ENCODE assay signal across 1 cellular context in the genomic region with DNA sequence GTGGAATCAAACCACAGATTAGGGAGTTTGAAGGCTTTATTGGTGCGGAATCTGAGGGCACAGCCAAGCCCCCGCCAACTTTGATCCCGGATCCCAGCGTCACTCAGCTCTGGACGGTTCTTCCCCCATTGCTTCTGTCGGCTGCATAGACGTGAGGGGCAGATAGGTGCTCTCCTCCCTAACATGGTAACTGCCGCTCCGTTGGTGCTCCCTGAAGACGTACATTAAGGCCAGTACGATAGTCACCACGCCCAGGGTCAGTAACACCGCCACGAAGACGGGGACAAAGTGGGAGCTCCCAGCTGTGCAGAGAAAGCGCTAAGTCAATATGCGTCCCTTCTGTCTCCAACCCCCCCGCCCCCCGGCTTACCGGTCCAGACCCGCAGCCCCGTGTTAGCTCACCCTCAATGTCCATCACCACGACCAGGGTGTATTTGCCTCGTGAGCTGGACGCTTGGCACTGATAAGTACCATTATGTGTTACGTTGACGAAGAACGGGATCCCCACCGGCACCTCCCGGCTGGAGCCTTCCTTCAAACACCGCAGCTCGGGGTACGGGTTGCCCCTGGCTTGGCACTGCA.
TF ChIP-seq lines count a peak whose summit lies in the region.

No MANE protein-coding gene starts in this region.

TF ChIP-seq in HepG2, 621 proteins besides CTCF, POLR2A, EP300 and RAD21 (continued from another document and continues in another):
- TF ChIP-seq MYPOP (CRISPR knock-in tag; IDR thresholded peaks at IDR 0.05) (no peak), SUZ12 (IDR thresholded peaks at IDR 0.05; ENCODE audit: low read depth, low read length) (no peak), ZMYM4 (CRISPR knock-in tag; IDR thresholded peaks at IDR 0.05) (peak; percentile 4; the same call in 1 of the 2 replicates), NR0B2 (CRISPR knock-in tag; IDR thresholded peaks at IDR 0.05) (no peak), TMF1 (CRISPR knock-in tag; IDR thresholded peaks at IDR 0.05; ENCODE audit: low read depth) (0 out of 2 replicates have a peak, but pooled peaks have one; percentile 36), CBFB (CRISPR knock-in tag; IDR thresholded peaks at IDR 0.05) (0 out of 2 replicates have a peak, but pooled peaks have one; percentile 5), NR2F2 (IDR thresholded peaks at IDR 0.05; ENCODE audit: borderline replicate concordance, low read depth) (no peak), NFE2 (CRISPR knock-in tag; IDR thresholded peaks at IDR 0.05) (no peak), ZBTB21 (CRISPR knock-in tag; IDR thresholded peaks at IDR 0.05) (no peak), ZNF136 (CRISPR knock-in tag; IDR thresholded peaks at IDR 0.05; ENCODE audit: low read depth) (no peak), HNF1B (CRISPR knock-in tag; IDR thresholded peaks at IDR 0.05) (no peak), TOE1 (CRISPR knock-in tag; IDR thresholded peaks at IDR 0.05) (no peak), CHD2 (IDR thresholded peaks at IDR 0.05; ENCODE audit: low read depth, low read length) (no peak), SRF (IDR thresholded peaks at IDR 0.05; ENCODE audit: low read depth, low read length) (no peak), ZNF18 (CRISPR knock-in tag; IDR thresholded peaks at IDR 0.05; ENCODE audit: insufficient replicate concordance) (no peak), KDM5A (IDR thresholded peaks at IDR 0.05; ENCODE audit: borderline replicate concordance, low read length) (no peak; the same call in 1 of the 2 replicates), HMG20B (CRISPR knock-in tag; conservative IDR thresholded peaks at IDR 0.05) (no peak), ASH2L (IDR thresholded peaks at IDR 0.05; ENCODE audit: insufficient read length, low read depth, low read length) (no peak), ARHGAP35 (CRISPR knock-in tag; IDR thresholded peaks at IDR 0.05; ENCODE audit: borderline replicate concordance) (no peak), NFKBIZ (CRISPR knock-in tag; IDR thresholded peaks at IDR 0.05) (no peak), ZNF343 (CRISPR knock-in tag; IDR thresholded peaks at IDR 0.05) (no peak), ZNF704 (CRISPR knock-in tag; IDR thresholded peaks at IDR 0.05; ENCODE audit: borderline replicate concordance) (no peak), NRL (CRISPR knock-in tag; IDR thresholded peaks at IDR 0.05; ENCODE audit: borderline replicate concordance) (0 out of 2 replicates have a peak, but pooled peaks have one; percentile 4), ATM (IDR thresholded peaks at IDR 0.05; ENCODE audit: borderline replicate concordance) (no peak), AKAP8 (CRISPR knock-in tag; IDR thresholded peaks at IDR 0.05) (no peak; the same call in 1 of the 2 replicates), MLLT10 (CRISPR knock-in tag; IDR thresholded peaks at IDR 0.05) (no peak), ZNF557 (CRISPR knock-in tag; IDR thresholded peaks at IDR 0.05) (0 out of 2 replicates have a peak, but pooled peaks have one; percentile 49), ARNT (IDR thresholded peaks at IDR 0.05) (no peak), ZZZ3 (CRISPR knock-in tag; IDR thresholded peaks at IDR 0.05; ENCODE audit: borderline replicate concordance) (no peak), BCL6 (CRISPR knock-in tag; IDR thresholded peaks at IDR 0.05) (no peak), ZNF777 (CRISPR knock-in tag; IDR thresholded peaks at IDR 0.05) (peak; percentile 89), ZBTB39 (CRISPR knock-in tag; IDR thresholded peaks at IDR 0.05) (0 out of 2 replicates have a peak, but pooled peaks have one; percentile 5)
- TF ChIP-seq, protein P1, sequence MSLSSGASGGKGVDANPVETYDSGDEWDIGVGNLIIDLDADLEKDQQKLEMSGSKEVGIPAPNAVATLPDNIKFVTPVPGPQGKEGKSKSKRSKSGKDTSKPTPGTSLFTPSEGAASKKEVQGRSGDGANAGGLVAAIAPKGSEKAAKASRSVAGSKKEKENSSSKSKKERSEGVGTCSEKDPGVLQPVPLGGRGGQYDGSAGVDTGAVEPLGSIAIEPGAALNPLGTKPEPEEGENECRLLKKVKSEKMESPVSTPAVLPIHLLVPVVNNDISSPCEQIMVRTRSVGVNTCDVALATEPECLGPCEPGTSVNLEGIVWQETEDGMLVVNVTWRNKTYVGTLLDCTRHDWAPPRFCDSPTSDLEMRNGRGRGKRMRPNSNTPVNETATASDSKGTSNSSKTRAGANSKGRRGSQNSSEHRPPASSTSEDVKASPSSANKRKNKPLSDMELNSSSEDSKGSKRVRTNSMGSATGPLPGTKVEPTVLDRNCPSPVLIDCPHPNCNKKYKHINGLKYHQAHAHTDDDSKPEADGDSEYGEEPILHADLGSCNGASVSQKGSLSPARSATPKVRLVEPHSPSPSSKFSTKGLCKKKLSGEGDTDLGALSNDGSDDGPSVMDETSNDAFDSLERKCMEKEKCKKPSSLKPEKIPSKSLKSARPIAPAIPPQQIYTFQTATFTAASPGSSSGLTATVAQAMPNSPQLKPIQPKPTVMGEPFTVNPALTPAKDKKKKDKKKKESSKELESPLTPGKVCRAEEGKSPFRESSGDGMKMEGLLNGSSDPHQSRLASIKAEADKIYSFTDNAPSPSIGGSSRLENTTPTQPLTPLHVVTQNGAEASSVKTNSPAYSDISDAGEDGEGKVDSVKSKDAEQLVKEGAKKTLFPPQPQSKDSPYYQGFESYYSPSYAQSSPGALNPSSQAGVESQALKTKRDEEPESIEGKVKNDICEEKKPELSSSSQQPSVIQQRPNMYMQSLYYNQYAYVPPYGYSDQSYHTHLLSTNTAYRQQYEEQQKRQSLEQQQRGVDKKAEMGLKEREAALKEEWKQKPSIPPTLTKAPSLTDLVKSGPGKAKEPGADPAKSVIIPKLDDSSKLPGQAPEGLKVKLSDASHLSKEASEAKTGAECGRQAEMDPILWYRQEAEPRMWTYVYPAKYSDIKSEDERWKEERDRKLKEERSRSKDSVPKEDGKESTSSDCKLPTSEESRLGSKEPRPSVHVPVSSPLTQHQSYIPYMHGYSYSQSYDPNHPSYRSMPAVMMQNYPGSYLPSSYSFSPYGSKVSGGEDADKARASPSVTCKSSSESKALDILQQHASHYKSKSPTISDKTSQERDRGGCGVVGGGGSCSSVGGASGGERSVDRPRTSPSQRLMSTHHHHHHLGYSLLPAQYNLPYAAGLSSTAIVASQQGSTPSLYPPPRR (CRISPR knock-in tag; IDR thresholded peaks at IDR 0.05; ENCODE audit: borderline replicate concordance) = no peak
- TF ChIP-seq, protein P2, sequence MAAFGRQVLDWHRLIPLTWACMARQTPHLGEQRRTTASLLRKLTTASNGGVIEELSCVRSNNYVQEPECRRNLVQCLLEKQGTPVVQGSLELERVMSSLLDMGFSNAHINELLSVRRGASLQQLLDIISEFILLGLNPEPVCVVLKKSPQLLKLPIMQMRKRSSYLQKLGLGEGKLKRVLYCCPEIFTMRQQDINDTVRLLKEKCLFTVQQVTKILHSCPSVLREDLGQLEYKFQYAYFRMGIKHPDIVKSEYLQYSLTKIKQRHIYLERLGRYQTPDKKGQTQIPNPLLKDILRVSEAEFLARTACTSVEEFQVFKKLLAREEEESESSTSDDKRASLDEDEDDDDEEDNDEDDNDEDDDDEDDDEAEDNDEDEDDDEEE (CRISPR knock-in tag; IDR thresholded peaks at IDR 0.05) = no peak
- TF ChIP-seq, protein P3, sequence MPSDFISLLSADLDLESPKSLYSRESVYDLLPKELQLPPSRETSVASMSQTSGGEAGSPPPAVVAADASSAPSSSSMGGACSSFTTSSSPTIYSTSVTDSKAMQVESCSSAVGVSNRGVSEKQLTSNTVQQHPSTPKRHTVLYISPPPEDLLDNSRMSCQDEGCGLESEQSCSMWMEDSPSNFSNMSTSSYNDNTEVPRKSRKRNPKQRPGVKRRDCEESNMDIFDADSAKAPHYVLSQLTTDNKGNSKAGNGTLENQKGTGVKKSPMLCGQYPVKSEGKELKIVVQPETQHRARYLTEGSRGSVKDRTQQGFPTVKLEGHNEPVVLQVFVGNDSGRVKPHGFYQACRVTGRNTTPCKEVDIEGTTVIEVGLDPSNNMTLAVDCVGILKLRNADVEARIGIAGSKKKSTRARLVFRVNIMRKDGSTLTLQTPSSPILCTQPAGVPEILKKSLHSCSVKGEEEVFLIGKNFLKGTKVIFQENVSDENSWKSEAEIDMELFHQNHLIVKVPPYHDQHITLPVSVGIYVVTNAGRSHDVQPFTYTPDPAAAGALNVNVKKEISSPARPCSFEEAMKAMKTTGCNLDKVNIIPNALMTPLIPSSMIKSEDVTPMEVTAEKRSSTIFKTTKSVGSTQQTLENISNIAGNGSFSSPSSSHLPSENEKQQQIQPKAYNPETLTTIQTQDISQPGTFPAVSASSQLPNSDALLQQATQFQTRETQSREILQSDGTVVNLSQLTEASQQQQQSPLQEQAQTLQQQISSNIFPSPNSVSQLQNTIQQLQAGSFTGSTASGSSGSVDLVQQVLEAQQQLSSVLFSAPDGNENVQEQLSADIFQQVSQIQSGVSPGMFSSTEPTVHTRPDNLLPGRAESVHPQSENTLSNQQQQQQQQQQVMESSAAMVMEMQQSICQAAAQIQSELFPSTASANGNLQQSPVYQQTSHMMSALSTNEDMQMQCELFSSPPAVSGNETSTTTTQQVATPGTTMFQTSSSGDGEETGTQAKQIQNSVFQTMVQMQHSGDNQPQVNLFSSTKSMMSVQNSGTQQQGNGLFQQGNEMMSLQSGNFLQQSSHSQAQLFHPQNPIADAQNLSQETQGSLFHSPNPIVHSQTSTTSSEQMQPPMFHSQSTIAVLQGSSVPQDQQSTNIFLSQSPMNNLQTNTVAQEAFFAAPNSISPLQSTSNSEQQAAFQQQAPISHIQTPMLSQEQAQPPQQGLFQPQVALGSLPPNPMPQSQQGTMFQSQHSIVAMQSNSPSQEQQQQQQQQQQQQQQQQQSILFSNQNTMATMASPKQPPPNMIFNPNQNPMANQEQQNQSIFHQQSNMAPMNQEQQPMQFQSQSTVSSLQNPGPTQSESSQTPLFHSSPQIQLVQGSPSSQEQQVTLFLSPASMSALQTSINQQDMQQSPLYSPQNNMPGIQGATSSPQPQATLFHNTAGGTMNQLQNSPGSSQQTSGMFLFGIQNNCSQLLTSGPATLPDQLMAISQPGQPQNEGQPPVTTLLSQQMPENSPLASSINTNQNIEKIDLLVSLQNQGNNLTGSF (CRISPR knock-in tag; IDR thresholded peaks at IDR 0.05) = 0 out of 2 replicates have a peak, but pooled peaks have one; percentile 0
